Comparison of ENCODE assay signal across 24 cellular contexts in the genomic region with DNA sequence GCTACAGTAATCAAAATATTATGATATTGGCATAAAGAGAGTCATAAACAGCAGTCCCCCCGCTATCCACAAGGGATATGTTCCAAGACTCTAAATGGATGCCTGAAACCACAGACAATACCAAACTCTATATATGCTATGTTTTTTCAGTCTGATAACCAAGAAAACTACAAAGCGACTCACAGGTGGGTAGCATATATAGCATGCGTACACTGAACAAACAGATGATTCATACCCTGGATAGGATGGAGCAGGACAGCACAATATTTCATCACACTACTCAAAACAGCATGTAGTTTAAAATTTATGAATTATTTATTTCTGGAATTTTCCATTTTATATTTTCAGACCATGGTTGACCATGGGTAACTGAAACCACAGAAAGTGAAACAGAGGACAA.
"Had no signal": no experiment of that assay in that cellular context is flagged by ENCODE, and none has a peak within 500 bp of the region (broad histone marks: within the 10 kb centered on the region; RNA-seq: fewer than 3 reads in every experiment).

No MANE protein-coding gene starts in this region.

- H3K36me3 ChIP-seq: colonic mucosa, esophagus squamous epithelium, gastrocnemius medialis, lower lobe of right lung, ovary, right lobe of liver, suprapubic skin, transverse colon, upper lobe of right lung, uterus had no signal

- H3K36me3 Mint-ChIP-seq: memory B cell had no signal

- H3K4me3 ChIP-seq: colonic mucosa, esophagus squamous epithelium, gastrocnemius medialis, lower lobe of right lung, ovary, right lobe of liver, suprapubic skin, transverse colon, upper lobe of right lung, uterus had no signal

- H3K9me3 ChIP-seq: colonic mucosa, esophagus squamous epithelium, gastrocnemius medialis, ovary, upper lobe of right lung, uterus had no signal

- H3K27ac ChIP-seq: colonic mucosa, esophagus squamous epithelium, gastrocnemius medialis, lower lobe of right lung, ovary, right lobe of liver, suprapubic skin, transverse colon, upper lobe of right lung, uterus had no signal

- H3K4me1 Mint-ChIP-seq: memory B cell; natural killer cell; stimulated activated naive CD8-positive, alpha-beta T cell treated with anti-CD3 and anti-CD28 coated beads, Interleukin-15, amount 100 ng/mL, for 72 hours had no signal

- ATAC-seq: gastrocnemius medialis; left ventricle myocardium superior; lower lobe of right lung; natural killer cell; right lobe of liver; stimulated activated naive CD8-positive, alpha-beta T cell treated with anti-CD3 and anti-CD28 coated beads, Interleukin-15, amount 100 ng/mL, for 72 hours; upper lobe of right lung had no signal

- H3K27ac Mint-ChIP-seq: dendritic cell treated with granulocyte-macrophage colony-stimulating factor and Interleukin-4, amounts not matched to agents 40 ng/mL and 50 ng/mL, for 4 days; memory B cell; natural killer cell; stimulated activated naive CD8-positive, alpha-beta T cell treated with anti-CD3 and anti-CD28 coated beads, Interleukin-15, amount 100 ng/mL, for 72 hours had no signal

- H3K27me3 Mint-ChIP-seq: dendritic cell treated with granulocyte-macrophage colony-stimulating factor and Interleukin-4, amounts not matched to agents 40 ng/mL and 50 ng/mL, for 4 days; memory B cell; stimulated activated naive CD8-positive, alpha-beta T cell treated with anti-CD3 and anti-CD28 coated beads, Interleukin-15, amount 100 ng/mL, for 72 hours had no signal

- H3K4me1 ChIP-seq: colonic mucosa, esophagus squamous epithelium, gastrocnemius medialis, lower lobe of right lung, right lobe of liver, suprapubic skin, transverse colon, upper lobe of right lung, uterus had no signal

- H3K4me3 Mint-ChIP-seq: dendritic cell treated with granulocyte-macrophage colony-stimulating factor and Interleukin-4, amounts not matched to agents 40 ng/mL and 50 ng/mL, for 4 days; memory B cell; natural killer cell; stimulated activated naive CD8-positive, alpha-beta T cell treated with anti-CD3 and anti-CD28 coated beads, Interleukin-15, amount 100 ng/mL, for 72 hours had no signal

- H3K27me3 ChIP-seq: colonic mucosa, esophagus squamous epithelium, gastrocnemius medialis, ovary, right lobe of liver, suprapubic skin, transverse colon, upper lobe of right lung, uterus had no signal

- DNase-seq: colonic mucosa; effector memory CD4-positive, alpha-beta T cell; erythroblast; esophagus squamous epithelium; gastrocnemius medialis; head of caudate nucleus; left ventricle myocardium superior; lower lobe of right lung; natural killer cell; occipital lobe; ovary; right lobe of liver; small intestine; stimulated activated CD4-positive, alpha-beta T cell treated with anti-CD3 and anti-CD28 coated beads, Interleukin-1b, Interleukin-23, amount 100 ng/mL, for 48 hours; stimulated activated CD4-positive, alpha-beta T cell treated with anti-CD3 and anti-CD28 coated beads, Interleukin-4, amount 100 ng/mL, for 1 hour; stimulated activated CD8-positive, alpha-beta memory T cell treated with anti-CD3 and anti-CD28 coated beads, Interleukin-4, amount 100 ng/mL, for 48 hours; stimulated activated naive CD4-positive, alpha-beta T cell; stimulated activated naive CD8-positive, alpha-beta T cell treated with anti-CD3 and anti-CD28 coated beads, Interleukin-15, amount 100 ng/mL, for 72 hours; transverse colon; upper lobe of right lung; uterus had no signal
